Comparison of ENCODE assay signal across 16 cellular contexts in genomic region chr9:69658987-69659677, GRCh38.
"Had no signal": no experiment of that assay in that cellular context is flagged by ENCODE, and none has a peak within 500 bp of the region (broad histone marks: within the 10 kb centered on the region; RNA-seq: fewer than 3 reads in every experiment).

No MANE protein-coding gene starts in this region.

- H3K4me3 ChIP-seq: adrenal gland, cardiac muscle cell, left ventricle myocardium inferior, thyroid gland had no signal

- DNase-seq: activated CD4-positive, alpha-beta T cell treated with anti-CD3 and anti-CD28 coated beads for 1 hour; activated CD4-positive, alpha-beta T cell treated with anti-CD3 and anti-CD28 coated beads, Interleukin-2, amount 50 U/mL, for 48 hours; activated CD8-positive, alpha-beta memory T cell treated with anti-CD3 and anti-CD28 coated beads, Interleukin-2, amount 10 ng/mL, durations not matched to agents 7 days and 5 days; activated naive CD4-positive, alpha-beta T cell treated with anti-CD3 and anti-CD28 coated beads, Interleukin-2, amount 10 ng/mL, durations not matched to agents 7 days and 5 days; activated T-cell treated with anti-CD3 and anti-CD28 coated beads, Interleukin-2, amount 50 U/mL, for 1 hour; adrenal gland; hippocampal formation; left ventricle myocardium inferior; naive thymus-derived CD8-positive, alpha-beta T cell; posterior cingulate gyrus; retina; stimulated activated naive B cell treated with anti-CD40 and anti-IgM and Interleukin-4, amounts not matched to agents 10 μg/mL and 1 μg/mL and 100 μg/mL, for 72 hours; T1000; thyroid gland had no signal

- ATAC-seq: activated CD8-positive, alpha-beta memory T cell treated with anti-CD3 and anti-CD28 coated beads, Interleukin-2, amount 10 ng/mL, durations not matched to agents 7 days and 5 days; esophagus mucosa; naive thymus-derived CD8-positive, alpha-beta T cell; stimulated activated naive B cell treated with anti-CD40 and anti-IgM and Interleukin-4, amounts not matched to agents 10 μg/mL and 1 μg/mL and 100 μg/mL, for 72 hours had no signal
